ENCODE assay signal across 26 cellular contexts in genomic region chr3:48058089-48058488, GRCh38. TPM values are rescaled to one million over a fixed set of nuclear protein-coding genes. Genes with fewer than 3 reads are reported as not detected.
DNase-seq lines count a peak whose midpoint lies in the region; ATAC-seq and TF ChIP-seq lines count a peak whose summit lies in the region.
"Had no signal": no experiment of that assay in that cellular context is flagged by ENCODE, and none has a peak within 500 bp of the region (broad histone marks: within the 10 kb centered on the region; RNA-seq: fewer than 3 reads in every experiment).

No MANE protein-coding gene starts in this region.

- H3K9me2 ChIP-seq in PC-3 (replicated peaks; ENCODE audit: low read length), result no peaks in the 10 kb centered on the region

- intact Hi-C loops in PC-3 (cut with micrococcal nuclease), result no loop called here

- H3K9me3 ChIP-seq in PC-3 (ENCODE audit: low read length) (no peaks in the 10 kb centered on the region), osteoblast (ENCODE audit: low read depth, low read length) (no peaks in the 10 kb centered on the region)
- H3K9me3 ChIP-seq: Caco-2, neutrophil, tibial nerve had no signal

- H3K36me3 Mint-ChIP-seq in chondrocyte (ENCODE audit: low read depth), result peaks cover 4% of the 10 kb centered on the region

- no peaks in the 10 kb centered on the region for H3F3A ChIP-seq in PC-3 (ENCODE audit: low read length, unreplicated experiment)

- H3K27me3 Mint-ChIP-seq in chondrocyte (ENCODE audit: low read depth), result no peaks in the 10 kb centered on the region
- H3K27me3 Mint-ChIP-seq: activated T-cell treated with anti-CD3 and anti-CD28 coated beads, Interleukin-2, amount 50 U/mL, for 24 hours; B cell; brain; dendritic cell treated with granulocyte-macrophage colony-stimulating factor and Interleukin-4, amounts not matched to agents 40 ng/mL and 50 ng/mL, for 4 days had no signal

- H2AFZ ChIP-seq in PC-3 (ENCODE audit: low read length) (no peak overlapping the region), osteoblast (ENCODE audit: low read length) (no peak overlapping the region)

- no TSS peak for BruUV-seq in PC-3 (replicated peaks; lab: Mats Ljungman, UMichigan)

- H3K4me3 ChIP-seq in AG10803 (ENCODE audit: low read length), result no peak overlapping the region
- H3K4me3 ChIP-seq in PC-3 (ENCODE audit: low read length), result no peak overlapping the region
- no peak overlapping the region for H3K4me3 ChIP-seq in osteoblast (ENCODE audit: insufficient read depth, low read length)

- H3K9me3 Mint-ChIP-seq in chondrocyte (ENCODE audit: low read depth), result no peaks in the 10 kb centered on the region
- H3K9me3 Mint-ChIP-seq: activated T-cell treated with anti-CD3 and anti-CD28 coated beads, Interleukin-2, amount 50 U/mL, for 24 hours; dendritic cell treated with granulocyte-macrophage colony-stimulating factor and Interleukin-4, amounts not matched to agents 40 ng/mL and 50 ng/mL, for 4 days had no signal

- H4K20me1 ChIP-seq in PC-3 (ENCODE audit: low read length) (peaks cover under 1% of the 10 kb centered on the region), osteoblast (ENCODE audit: insufficient read depth, low read length) (peaks cover 31% of the 10 kb centered on the region)

- H3K36me3 ChIP-seq in PC-3 (ENCODE audit: low read depth, low read length), result no peaks in the 10 kb centered on the region; the same call in 1 of the 2 replicates
- no peaks in the 10 kb centered on the region for H3K36me3 ChIP-seq in osteoblast (ENCODE audit: insufficient read depth, low read length)
- H3K36me3 ChIP-seq: neutrophil, tibial nerve had no signal

- no peak for TF ChIP-seq CTCF in AG10803 (conservative IDR thresholded peaks at IDR 0.05; ENCODE audit: low read length)
- TF ChIP-seq CTCF in PC-3 (conservative IDR thresholded peaks at IDR 0.05; ENCODE audit: low read depth, low read length), result no peak
- TF ChIP-seq CTCF in chondrocyte (IDR thresholded peaks at IDR 0.05), result no peak
- no peak for TF ChIP-seq CTCF in osteoblast (IDR thresholded peaks at IDR 0.05; ENCODE audit: extremely low read depth, low read depth, low read length)
- TF ChIP-seq CTCF in RWPE1 (conservative IDR thresholded peaks at IDR 0.05; ENCODE audit: low read depth), result no peak

- peaks cover 61% of the 10 kb centered on the region for H3K79me2 ChIP-seq in PC-3 (ENCODE audit: low read length)
- peaks cover 65% of the 10 kb centered on the region for H3K79me2 ChIP-seq in osteoblast (ENCODE audit: insufficient read depth, low read length)

- H3K27ac ChIP-seq in PC-3 (ENCODE audit: low read length), result no peak overlapping the region
- no peak overlapping the region for H3K27ac ChIP-seq in osteoblast (ENCODE audit: low read depth, low read length)
- H3K27ac ChIP-seq in RWPE1, result no peak overlapping the region
- H3K27ac ChIP-seq: epithelial cell of prostate, neutrophil had no signal

- DNase-seq in AG10803 (ENCODE audit: low read depth), result peak; percentile 21
- no peak for DNase-seq in PC-3
- no peak for DNase-seq in chondrocyte (ENCODE audit: low spot score)
- DNase-seq in osteoblast (ENCODE audit: insufficient read length, low spot score, missing footprints), result peak; percentile 83
- DNase-seq in T-helper 9 cell, result no peak
- no peak for DNase-seq in RWPE1 (ENCODE audit: low spot score)
- DNase-seq in stimulated activated CD4-positive, alpha-beta T cell treated with anti-CD3 and anti-CD28 coated beads, Interleukin-2, amount 100 ng/mL, for 48 hours, result no peak
- DNase-seq in NCI-H1417 treated with DMSO at 0.1 percent for 48 hours (lab: John Stamatoyannopoulos, UW), result no peak
- DNase-seq: activated CD8-positive, alpha-beta T cell treated with anti-CD3 and anti-CD28 coated beads, Interleukin-2, amount 10 ng/mL, durations not matched to agents 7 days and 5 days; activated naive CD4-positive, alpha-beta T cell treated with anti-CD3 and anti-CD28 coated beads, Interleukin-2, amount 50 U/mL, for 16 hours; activated T-cell treated with anti-CD3 and anti-CD28 coated beads, Interleukin-2, amount 50 U/mL, for 24 hours; Caco-2; Kasumi-1; NCI-H1105; NCI-H510A; right cardiac atrium; SHP77 treated with DMSO at 0.1 percent for 48 hours; stimulated activated naive CD4-positive, alpha-beta T cell treated with Interleukin-2 at 50 U/mL for 16 hours had no signal

- ATAC-seq in PC-3, result peak; percentile 46; the same call in 1 of the 2 replicates
- ATAC-seq: activated CD8-positive, alpha-beta T cell treated with anti-CD3 and anti-CD28 coated beads, Interleukin-2, amount 10 ng/mL, durations not matched to agents 7 days and 5 days; WTC11 had no signal

- CTCF ChIA-PET in PC-3 (lab: Charles Lee), result no interaction called here
- CTCF ChIA-PET in RWPE1 (lab: Yijun Ruan, JAX), result no interaction called here

- H3K4me2 ChIP-seq in PC-3 (ENCODE audit: low read length) (no peak overlapping the region), osteoblast (ENCODE audit: insufficient read depth, low read length) (peak overlapping the region; percentile 25)

- peaks cover 19% of the 10 kb centered on the region for H3K4me1 Mint-ChIP-seq in chondrocyte (ENCODE audit: low read depth)
- H3K4me1 Mint-ChIP-seq: brain, WTC11 had no signal

- H3K27me3 ChIP-seq in PC-3 (ENCODE audit: low read length) (no peaks in the 10 kb centered on the region), osteoblast (ENCODE audit: insufficient read depth, low read length) (no peaks in the 10 kb centered on the region)
- H3K27me3 ChIP-seq: neutrophil, tibial nerve had no signal

- POLR2A ChIA-PET in PC-3 (lab: Charles Lee; ENCODE audit: unreplicated experiment) (no interaction called here), RWPE1 (lab: Yijun Ruan, JAX; ENCODE audit: low non-redundant PET) (no interaction called here)

- H3K9ac ChIP-seq in PC-3 (ENCODE audit: low read length), result no peak overlapping the region

- H3K4me1 ChIP-seq in PC-3 (ENCODE audit: insufficient read depth, low read length), result no peaks in the 10 kb centered on the region
- peaks cover 7% of the 10 kb centered on the region for H3K4me1 ChIP-seq in osteoblast (ENCODE audit: insufficient read depth, low read length)
- H3K4me1 ChIP-seq: Caco-2 had no signal

- peak overlapping the region; percentile 76 for H3K27ac Mint-ChIP-seq in chondrocyte (ENCODE audit: unreplicated experiment)
- H3K27ac Mint-ChIP-seq: B cell; brain; dendritic cell treated with granulocyte-macrophage colony-stimulating factor and Interleukin-4, amounts not matched to agents 40 ng/mL and 50 ng/mL, for 4 days; WTC11 had no signal

- no peak overlapping the region for H3K4me3 Mint-ChIP-seq in chondrocyte (ENCODE audit: unreplicated experiment)
- H3K4me3 Mint-ChIP-seq: activated T-cell treated with anti-CD3 and anti-CD28 coated beads, Interleukin-2, amount 50 U/mL, for 24 hours; brain; dendritic cell treated with granulocyte-macrophage colony-stimulating factor and Interleukin-4, amounts not matched to agents 40 ng/mL and 50 ng/mL, for 4 days; T-helper 1 cell treated with Interleukin-12 subunit alpha and Interleukin-12 subunit beta and Interleukin-4 antibody, amounts not matched to agents 30 μg/mL and 1 μg/mL, for 36 hours; WTC11 had no signal

RNA-seq across cellular contexts. Expression of gene MAP4, which starts 41.9 kb away (rescaled TPM):
- total RNA-seq in PC-3 (2014; rRNA removed) (108 and 128 TPM in 2 replicates), chondrocyte (376 to 414 TPM (median 401 TPM) in 3 replicates), osteoblast (158 TPM in 2 replicates)

Comparison
In these comparisons a context has a peak if more than half of its experiments do, and no peak if none do; other contexts are left out.
1. DNase-seq: peak in AG10803 (single experiment) and osteoblast (single experiment); none in PC-3 (single experiment), chondrocyte (single experiment), T-helper 9 cell (single experiment), RWPE1 (single experiment), stimulated activated CD4-positive, alpha-beta T cell treated with anti-CD3 and anti-CD28 coated beads, Interleukin-2, amount 100 ng/mL, for 48 hours (0 of 2) and NCI-H1417 treated with DMSO at 0.1 percent for 48 hours (single experiment).